In the genomic region with DNA sequence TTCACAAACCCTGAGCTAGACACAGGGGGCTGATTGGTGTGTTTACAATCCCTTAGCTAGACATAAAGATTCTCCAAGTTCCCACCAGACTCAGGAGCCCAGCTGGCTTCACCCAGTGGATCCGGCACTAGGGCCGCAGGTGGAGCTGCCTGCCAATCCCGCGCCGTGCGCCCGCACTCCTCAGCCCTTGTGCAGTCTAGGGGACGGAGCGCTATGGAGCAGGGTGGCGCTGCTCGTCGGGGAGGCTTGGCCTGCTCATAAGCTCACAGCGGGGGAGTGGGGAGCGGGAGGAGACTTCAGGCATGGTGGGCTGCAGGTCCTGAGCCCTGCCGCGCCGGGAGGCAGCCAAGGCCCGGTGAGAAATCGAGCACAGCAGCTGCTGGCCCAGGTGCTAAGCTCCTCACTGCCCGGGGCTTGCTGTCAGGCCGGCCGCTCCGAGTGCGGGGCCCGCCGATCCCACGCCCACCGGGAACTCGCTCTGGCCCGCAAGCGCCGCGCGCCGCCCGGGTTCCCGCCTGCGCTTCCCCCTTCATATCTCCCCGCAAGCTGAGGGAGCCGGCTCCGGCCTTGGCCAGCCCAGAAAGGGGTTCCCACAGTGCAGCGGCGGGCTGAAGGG, we compare ENCODE assay signal across 8 cellular contexts. TPM values are rescaled to one million over a fixed set of nuclear protein-coding genes. Genes with fewer than 3 reads are reported as not detected.
A peak's percentile ranks its signal among the peaks of the same experiment; 100 is the strongest.
DNase-seq lines count a peak whose midpoint lies in the region; ATAC-seq and TF ChIP-seq lines count a peak whose summit lies in the region.
"Not testable (repeated sequence)": the region's sequence is repeated elsewhere in the genome, so short reads cannot be mapped to it uniquely, and the experiment has no call there.
"Had no signal": no experiment of that assay in that cellular context is flagged by ENCODE, and none has a peak within 500 bp of the region (broad histone marks: within the 10 kb centered on the region; RNA-seq: fewer than 3 reads in every experiment).

No MANE protein-coding gene starts in this region.

- peak overlapping the region; percentile 66 for H3K4me3 Mint-ChIP-seq in CD4-positive, alpha-beta T cell
- not testable (repeated sequence) for H3K4me3 Mint-ChIP-seq in GM23338; activated CD4-positive, alpha-beta T cell treated with anti-CD3 and anti-CD28 coated beads, Interleukin-2, amount 10 ng/mL, durations not matched to agents 7 days and 5 days; central memory CD8-positive, alpha-beta T cell
- H3K4me3 Mint-ChIP-seq in activated T-helper 17 cell treated with anti-CD3 and anti-CD28 coated beads, Interleukin-2, amount 50 U/mL, for 72 hours, result peak overlapping the region; percentile 70
- H3K4me3 Mint-ChIP-seq in naive thymus-derived CD8-positive, alpha-beta T cell, result peak overlapping the region in 7 of 10 donors; percentile 51 to 90 (median 73)

- H3K36me3 ChIP-seq in GM23338 (ENCODE audit: insufficient read depth); thymus (ENCODE audit: control insufficient read depth, insufficient read depth): not testable (repeated sequence)

- not testable (repeated sequence) for H3K4me3 ChIP-seq in GM23338; thymus (ENCODE audit: low read length)

- H3K36me3 Mint-ChIP-seq in CD4-positive, alpha-beta T cell (ENCODE audit: low read depth); GM23338 (ENCODE audit: low read depth); activated T-helper 17 cell treated with anti-CD3 and anti-CD28 coated beads, Interleukin-2, amount 50 U/mL, for 72 hours (ENCODE audit: low read depth); central memory CD8-positive, alpha-beta T cell (ENCODE audit: insufficient read depth); naive thymus-derived CD8-positive, alpha-beta T cell: not testable (repeated sequence)
- H3K36me3 Mint-ChIP-seq in activated CD4-positive, alpha-beta T cell treated with anti-CD3 and anti-CD28 coated beads, Interleukin-2, amount 10 ng/mL, durations not matched to agents 7 days and 5 days (ENCODE audit: low read depth), result peaks cover 56% of the 10 kb centered on the region

- H3K9me3 Mint-ChIP-seq in CD4-positive, alpha-beta T cell; GM23338; activated T-helper 17 cell treated with anti-CD3 and anti-CD28 coated beads, Interleukin-2, amount 50 U/mL, for 72 hours; central memory CD8-positive, alpha-beta T cell; naive thymus-derived CD8-positive, alpha-beta T cell: not testable (repeated sequence)
- peaks cover 17% of the 10 kb centered on the region for H3K9me3 Mint-ChIP-seq in activated CD4-positive, alpha-beta T cell treated with anti-CD3 and anti-CD28 coated beads, Interleukin-2, amount 10 ng/mL, durations not matched to agents 7 days and 5 days

- WGBS in thymus, result 95% methylated on average over 43 of the region's 43 CpGs

- H3K4me1 Mint-ChIP-seq in CD4-positive, alpha-beta T cell (ENCODE audit: low read depth), result peaks cover 89% of the 10 kb centered on the region
- not testable (repeated sequence) for H3K4me1 Mint-ChIP-seq in GM23338; activated T-helper 17 cell treated with anti-CD3 and anti-CD28 coated beads, Interleukin-2, amount 50 U/mL, for 72 hours
- H3K4me1 Mint-ChIP-seq in activated CD4-positive, alpha-beta T cell treated with anti-CD3 and anti-CD28 coated beads, Interleukin-2, amount 10 ng/mL, durations not matched to agents 7 days and 5 days, result peaks cover 89% of the 10 kb centered on the region
- peaks cover 50% of the 10 kb centered on the region for H3K4me1 Mint-ChIP-seq in central memory CD8-positive, alpha-beta T cell
- peaks cover 43 to 90% (median 77%) of the 10 kb centered on the region in 4 donors for H3K4me1 Mint-ChIP-seq in naive thymus-derived CD8-positive, alpha-beta T cell

- not testable (repeated sequence) for H3K4me1 ChIP-seq in GM23338 (ENCODE audit: insufficient read depth)
- peaks cover 47% of the 10 kb centered on the region for H3K4me1 ChIP-seq in thymus (ENCODE audit: control insufficient read depth, insufficient read depth, low read length)

- H4K20me1 ChIP-seq in GM23338 (replicated peaks; ENCODE audit: insufficient read depth), result not testable (repeated sequence)

- H3F3A ChIP-seq in GM23338 (replicated peaks; ENCODE audit: low read depth), result not testable (repeated sequence)

- not testable (repeated sequence) for H3K27me3 ChIP-seq in CD4-positive, alpha-beta T cell (ENCODE audit: control insufficient read depth, insufficient read depth, low read length); GM23338 (ENCODE audit: insufficient read depth); thymus (ENCODE audit: control insufficient read depth, insufficient read depth)

- H3K27ac ChIP-seq in CD4-positive, alpha-beta T cell (ENCODE audit: low read depth, low read length), result peak overlapping the region; percentile 76
- not testable (repeated sequence) for H3K27ac ChIP-seq in GM23338 (ENCODE audit: low read depth)
- peak overlapping the region; percentile 49 for H3K27ac ChIP-seq in thymus (ENCODE audit: low read depth)

- intact Hi-C loops in CD4-positive, alpha-beta T cell (cut with DNase I, micrococcal nuclease), result not testable (repeated sequence)

- peak in 1 of 10 experiments; percentile 12 for DNase-seq in CD4-positive, alpha-beta T cell
- not testable (repeated sequence) for DNase-seq in GM23338 (ENCODE audit: low spot score); activated CD4-positive, alpha-beta T cell treated with anti-CD3 and anti-CD28 coated beads, Interleukin-2, amount 10 ng/mL, durations not matched to agents 7 days and 5 days; central memory CD8-positive, alpha-beta T cell (ENCODE audit: low spot score in 2 of 2); naive thymus-derived CD8-positive, alpha-beta T cell

- not testable (repeated sequence) for ATAC-seq in CD4-positive, alpha-beta T cell (ENCODE audit: poor library complexity); activated T-helper 17 cell treated with anti-CD3 and anti-CD28 coated beads, Interleukin-2, amount 50 U/mL, for 72 hours (replicated peaks); central memory CD8-positive, alpha-beta T cell (replicated peaks; ENCODE audit: extremely low read depth, poor library complexity, severe bottlenecking); naive thymus-derived CD8-positive, alpha-beta T cell
- peak; percentile 71 for ATAC-seq in GM23338

- CTCF ChIA-PET in CD4-positive, alpha-beta T cell (lab: Charles Lee), result not testable (repeated sequence)
- CTCF ChIA-PET in activated CD4-positive, alpha-beta T cell treated with anti-CD3 and anti-CD28 coated beads, Interleukin-2, amount 10 ng/mL, durations not matched to agents 7 days and 5 days (lab: Charles Lee), result interaction anchor here (0.8 to 1.8 kb wide), 5 partner anchors 10 to 42 kb away, joined by 3 to 7 read pairs (median 4); no protein-coding TSS in a partner anchor

- H3K27ac Mint-ChIP-seq in CD4-positive, alpha-beta T cell, result peak overlapping the region; percentile 96
- H3K27ac Mint-ChIP-seq in GM23338; activated T-helper 17 cell treated with anti-CD3 and anti-CD28 coated beads, Interleukin-2, amount 50 U/mL, for 72 hours: not testable (repeated sequence)
- peak overlapping the region; percentile 99 for H3K27ac Mint-ChIP-seq in activated CD4-positive, alpha-beta T cell treated with anti-CD3 and anti-CD28 coated beads, Interleukin-2, amount 10 ng/mL, durations not matched to agents 7 days and 5 days
- peak overlapping the region; percentile 52 for H3K27ac Mint-ChIP-seq in central memory CD8-positive, alpha-beta T cell (ENCODE audit: low read depth)
- H3K27ac Mint-ChIP-seq in naive thymus-derived CD8-positive, alpha-beta T cell, result peak overlapping the region in 8 of 10 donors; percentile 63 to 99 (median 98)

- H3K9me3 ChIP-seq in CD4-positive, alpha-beta T cell (ENCODE audit: control insufficient read depth, low read length); thymus (ENCODE audit: control insufficient read depth): not testable (repeated sequence)

- H3K79me2 ChIP-seq in GM23338 (replicated peaks; ENCODE audit: insufficient read depth), result not testable (repeated sequence)

- POLR2A ChIA-PET in CD4-positive, alpha-beta T cell (lab: Charles Lee), result interaction anchor here (1.0 to 6.5 kb wide), 10 partner anchors 20 to 474 kb away, joined by 3 to 73 read pairs (median 6); a partner anchor contains a TSS
- POLR2A ChIA-PET in activated CD4-positive, alpha-beta T cell treated with anti-CD3 and anti-CD28 coated beads, Interleukin-2, amount 10 ng/mL, durations not matched to agents 7 days and 5 days (lab: Charles Lee), result not testable (repeated sequence)
- POLR2A ChIA-PET in naive thymus-derived CD8-positive, alpha-beta T cell (lab: Charles Lee), result interaction anchor here (0.8 to 7.7 kb wide), 10 partner anchors 9 to 47 kb away, joined by 3 to 80 read pairs (median 6); a partner anchor contains a TSS

- not testable (repeated sequence) for H3K9me2 ChIP-seq in GM23338 (ENCODE audit: insufficient read depth)

- not testable (repeated sequence) for H3K27me3 Mint-ChIP-seq in CD4-positive, alpha-beta T cell; GM23338 (ENCODE audit: insufficient read depth, low read depth, poor library complexity); activated CD4-positive, alpha-beta T cell treated with anti-CD3 and anti-CD28 coated beads, Interleukin-2, amount 10 ng/mL, durations not matched to agents 7 days and 5 days; activated T-helper 17 cell treated with anti-CD3 and anti-CD28 coated beads, Interleukin-2, amount 50 U/mL, for 72 hours; central memory CD8-positive, alpha-beta T cell; naive thymus-derived CD8-positive, alpha-beta T cell

- H2AFZ ChIP-seq in GM23338, result peak overlapping the region; percentile 89

- H3K4me2 ChIP-seq in GM23338, result not testable (repeated sequence)

- TF ChIP-seq CTCF in CD4-positive, alpha-beta T cell (IDR thresholded peaks at IDR 0.05); GM23338 (conservative IDR thresholded peaks at IDR 0.05; ENCODE audit: low read depth in 2 of 2): not testable (repeated sequence)

RNA-seq across cellular contexts. Expression of a gene that starts 24.7 kb away (rescaled TPM):
- total RNA-seq in CD4-positive, alpha-beta T cell, result 1 to 10 TPM; 1.3 to 2.1 TPM
- not detected in 2 replicates for total RNA-seq in GM23338 (2014; rRNA removed; shearing (Covaris generic))
- polyA plus RNA-seq in GM23338 (2016; fragmentation: Nextera tagmentation; extraction: Ambion mirVana) (0.28 and 0.29 TPM in 2 replicates), thymus (17.1 TPM)
- total RNA-seq in activated CD4-positive, alpha-beta T cell treated with anti-CD3 and anti-CD28 coated beads, Interleukin-2, amount 10 ng/mL, durations not matched to agents 7 days and 5 days, result 10 to 100 TPM in 1 of 2 experiments, 1 to 10 TPM in 1; 9.5 to 12.2 TPM
- not detected for total RNA-seq in activated T-helper 17 cell treated with anti-CD3 and anti-CD28 coated beads, Interleukin-2, amount 50 U/mL, for 72 hours
- 1 to 10 TPM; 2.2 to 3.0 TPM for total RNA-seq in naive thymus-derived CD8-positive, alpha-beta T cell
- 1 to 10 TPM; 6.0 to 7.0 (median 6.3) TPM for polyA plus RNA-seq in naive thymus-derived CD8-positive, alpha-beta T cell
- total RNA-seq: H9 had no signal
